8 cellular contexts compared by ENCODE assay signal in the genomic region with DNA sequence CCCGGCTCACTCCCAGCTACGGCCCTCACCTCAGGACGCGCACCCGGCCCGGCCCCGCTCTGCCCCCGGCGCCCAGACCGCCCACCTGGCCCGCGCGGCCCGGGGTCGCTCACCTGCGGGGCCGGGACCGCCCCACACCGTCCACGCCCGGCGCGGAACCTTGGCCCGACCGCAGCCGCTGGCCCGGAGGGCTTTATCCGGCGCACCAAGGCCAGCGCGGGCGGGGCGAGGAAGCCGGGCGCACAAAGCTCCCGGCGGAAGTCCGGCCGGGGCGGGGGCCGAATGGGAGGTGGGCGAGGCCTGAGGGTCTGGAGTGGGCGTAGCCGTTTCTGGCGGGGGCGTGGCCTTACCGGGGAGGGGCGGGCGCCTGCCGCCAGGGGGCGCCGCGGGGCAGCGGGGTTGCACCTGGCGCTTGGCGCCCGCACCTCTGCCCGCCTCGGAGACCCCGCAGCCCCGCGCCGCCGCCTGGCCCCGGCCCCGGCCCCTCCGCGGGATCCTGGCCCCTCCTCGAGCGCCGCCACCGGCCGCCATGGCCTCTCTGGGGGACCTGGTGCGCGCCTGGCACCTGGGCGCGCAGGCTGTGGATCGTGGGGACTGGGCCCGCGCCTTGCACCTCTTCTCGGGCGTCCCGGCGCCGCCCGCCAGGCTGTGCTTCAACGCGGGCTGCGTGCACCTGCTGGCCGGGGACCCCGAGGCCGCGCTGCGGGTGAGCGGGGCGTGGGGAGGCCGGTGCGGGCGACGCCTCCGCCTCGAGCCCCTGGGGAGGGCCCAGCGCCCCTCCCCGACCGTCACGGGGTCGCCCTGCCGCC. TPM values are rescaled to one million over a fixed set of nuclear protein-coding genes. Genes with fewer than 3 reads are reported as not detected.
A peak's percentile ranks its signal among the peaks of the same experiment; 100 is the strongest.
DNase-seq lines count a peak whose midpoint lies in the region; ATAC-seq, FAIRE-seq and TF ChIP-seq lines count a peak whose summit lies in the region.

A gene with protein sequence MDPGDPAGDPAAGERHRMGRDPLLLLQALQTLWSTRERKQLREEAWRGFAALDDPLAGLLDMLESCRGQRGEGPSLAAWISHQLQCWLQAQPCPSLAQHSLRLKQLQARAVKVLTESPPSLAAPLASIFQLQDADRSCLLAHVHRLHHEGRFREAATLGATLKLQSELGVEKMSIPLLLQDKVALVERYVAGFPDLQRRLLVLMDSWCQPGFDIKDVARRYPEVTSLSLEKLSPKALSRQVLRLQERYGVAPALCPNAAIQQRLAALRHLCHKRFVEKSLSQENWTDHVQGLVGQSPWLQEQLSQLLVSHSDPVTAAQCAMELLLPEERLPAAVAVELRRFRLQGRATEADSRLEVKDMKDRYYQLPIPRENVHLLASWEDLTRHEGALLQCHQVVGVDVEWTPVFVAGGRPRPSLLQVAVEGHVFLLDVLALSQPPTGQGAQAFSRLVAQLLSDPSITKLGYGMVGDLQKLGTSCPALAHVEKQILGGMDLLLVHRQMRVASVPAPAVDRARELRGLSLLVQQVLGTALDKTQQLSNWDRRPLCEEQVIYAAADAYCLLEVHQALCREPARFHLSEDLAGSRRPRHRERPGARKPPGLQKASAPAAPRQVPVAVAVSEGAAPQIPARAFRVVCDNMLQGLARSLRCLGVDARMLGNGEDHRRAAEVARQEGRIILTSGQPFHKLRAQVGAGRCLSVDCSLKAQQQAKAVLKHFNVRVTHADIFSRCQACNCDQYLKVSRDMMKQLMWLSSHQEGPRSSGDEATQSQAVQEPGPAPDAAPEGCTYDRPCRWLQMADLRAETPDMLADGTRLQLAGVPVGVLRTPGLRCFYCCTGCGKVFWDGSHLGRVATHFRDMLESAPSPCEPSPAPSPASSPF (minus strand): TSS at position 162 of the 809 bp plus-strand sequence. CDS start 27,805 bp downstream, outside the sequence.
A gene with protein sequence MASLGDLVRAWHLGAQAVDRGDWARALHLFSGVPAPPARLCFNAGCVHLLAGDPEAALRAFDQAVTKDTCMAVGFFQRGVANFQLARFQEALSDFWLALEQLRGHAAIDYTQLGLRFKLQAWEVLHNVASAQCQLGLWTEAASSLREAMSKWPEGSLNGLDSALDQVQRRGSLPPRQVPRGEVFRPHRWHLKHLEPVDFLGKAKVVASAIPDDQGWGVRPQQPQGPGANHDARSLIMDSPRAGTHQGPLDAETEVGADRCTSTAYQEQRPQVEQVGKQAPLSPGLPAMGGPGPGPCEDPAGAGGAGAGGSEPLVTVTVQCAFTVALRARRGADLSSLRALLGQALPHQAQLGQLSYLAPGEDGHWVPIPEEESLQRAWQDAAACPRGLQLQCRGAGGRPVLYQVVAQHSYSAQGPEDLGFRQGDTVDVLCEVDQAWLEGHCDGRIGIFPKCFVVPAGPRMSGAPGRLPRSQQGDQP (plus strand): TSS at position 393 of the 809 bp plus-strand sequence. CDS start 137 bp downstream, at position 530.

- CTCF ChIA-PET in HepG2 (lab: Yijun Ruan, JAX; ENCODE audit: low intra/inter-chr PET ratio, low total read pairs), result interaction anchor here (1.7 to 2.6 kb wide), 2 partner anchors 18 to 22 kb away, joined by 6 to 23 read pairs; a partner anchor contains a TSS

- H3K36me3 Mint-ChIP-seq in activated CD4-positive, alpha-beta T cell treated with anti-CD3 and anti-CD28 coated beads, Interleukin-2, amount 10 ng/mL, durations not matched to agents 24 days and 14 days (ENCODE audit: low read depth), result no peaks in the 10 kb centered on the region

- WGBS in HepG2 (ENCODE audit: low lambda C conversion rate), result 0% methylated on average over 4 of the region's 108 CpGs

- H3K4me1 ChIP-seq in BE2C (peaks cover 10% of the 10 kb centered on the region), HepG2 (ENCODE audit: insufficient read depth, low read length) (peaks cover 21% of the 10 kb centered on the region)

- H3K4me1 Mint-ChIP-seq in activated CD4-positive, alpha-beta T cell treated with anti-CD3 and anti-CD28 coated beads, Interleukin-2, amount 10 ng/mL, durations not matched to agents 24 days and 14 days, result peaks cover 5% of the 10 kb centered on the region

- H3K9me3 Mint-ChIP-seq in activated CD4-positive, alpha-beta T cell treated with anti-CD3 and anti-CD28 coated beads, Interleukin-2, amount 10 ng/mL, durations not matched to agents 24 days and 14 days, result no peaks in the 10 kb centered on the region

- POLR2A ChIA-PET in HepG2 (lab: Yijun Ruan, JAX), result interaction anchor here (1.0 to 3.2 kb wide), 13 partner anchors 12 to 168 kb away, joined by 3 to 26 read pairs (median 5); a partner anchor contains a TSS

- TF ChIP-seq POLR2A in GM19193 (IDR thresholded peaks at IDR 0.05; ENCODE audit: extremely low read depth, insufficient read depth, insufficient read length) (peak; percentile 70), HepG2 (IDR thresholded peaks at IDR 0.05; ENCODE audit: insufficient read depth in 1 of 2, low read depth in 2 of 2, low read length in 2 of 2) (no peak)

- H3K27me3 ChIP-seq in BE2C (no peaks in the 10 kb centered on the region), HepG2 (ENCODE audit: control insufficient read depth in 1 of 2, insufficient read depth in 2 of 2, low read length in 2 of 2) (no peaks in the 10 kb centered on the region; a peak in 1 of 5 replicates)

- no TSS peak for BruUV-seq in HepG2 (replicated peaks; lab: Mats Ljungman, UMichigan)

- in situ Hi-C loops in HepG2 (cut with HindIII; ENCODE audit: extremely low pct_ligation_motif_present, low pct_unique_long_range_greater_than_20kb), result no loop called here

- peak within 1 kb of the TSS; percentile 96 for H3K4me2 ChIP-seq in HepG2 (ENCODE audit: low read depth, low read length)

- DNase-seq in BE2C (peak; percentile 98), NCI-H510A treated with DMSO at 0.1 percent for 48 hours (lab: John Stamatoyannopoulos, UW) (peak; percentile 82), dedifferentiated amniotic fluid mesenchymal stem cell (ENCODE audit: extremely low spot score) (peak; percentile 89), HepG2 (ENCODE audit: low spot score) (peak; percentile 81)
- peak; percentile 98 for DNase-seq in activated CD4-positive, alpha-beta T cell treated with anti-CD3 and anti-CD28 coated beads, Interleukin-2, amount 10 ng/mL, durations not matched to agents 24 days and 14 days
- peak; percentile 81 for DNase-seq in stimulated activated CD4-positive, alpha-beta T cell treated with anti-CD3 and anti-CD28 coated beads, Interleukin-2, amount 100 ng/mL, for 4 hours (ENCODE audit: low read depth)

- no peaks in the 10 kb centered on the region for H3K36me3 ChIP-seq in BE2C
- H3K36me3 ChIP-seq in HepG2 (replicated peaks in 1 of 2; ENCODE audit: control insufficient read depth in 1 of 2, insufficient read depth in 2 of 2, low read length in 2 of 2), result no peaks in the 10 kb centered on the region

- peak within 1 kb of the TSS; percentile 63 for H2AFZ ChIP-seq in HepG2 (ENCODE audit: low read length)

- H3K27ac Mint-ChIP-seq in activated CD4-positive, alpha-beta T cell treated with anti-CD3 and anti-CD28 coated beads, Interleukin-2, amount 10 ng/mL, durations not matched to agents 24 days and 14 days, result peak within 1 kb of the TSS; percentile 44

- H3K9me3 ChIP-seq in BE2C (no peaks in the 10 kb centered on the region), HepG2 (ENCODE audit: low read length) (no peaks in the 10 kb centered on the region)

- peaks cover 18% of the 10 kb centered on the region for H3K79me2 ChIP-seq in HepG2 (ENCODE audit: insufficient read depth, low read length)

- H3K4me3 ChIP-seq in BE2C (ENCODE audit: low read depth, low read length) (peak within 1 kb of the TSS; percentile 88), HepG2 (replicated peaks in 1 of 3; ENCODE audit: insufficient read depth in 1 of 3, low read depth in 2 of 3, low read length in 3 of 3) (peak within 1 kb of the TSS; percentile 69 to 99 (median 96))

- peak within 1 kb of the TSS; percentile 88 for H3K9ac ChIP-seq in HepG2 (ENCODE audit: insufficient read depth, low read depth, low read length)

- FAIRE-seq in HepG2 (lab: Jason Lieb, UNC), result no peak

- peaks cover 9% of the 10 kb centered on the region for H3K27me3 Mint-ChIP-seq in activated CD4-positive, alpha-beta T cell treated with anti-CD3 and anti-CD28 coated beads, Interleukin-2, amount 10 ng/mL, durations not matched to agents 24 days and 14 days

- peak; percentile 87 for TF ChIP-seq RAD21 in HepG2 (CRISPR knock-in tag; IDR thresholded peaks at IDR 0.05)

- TF ChIP-seq EP300 in HepG2 (IDR thresholded peaks at IDR 0.05; ENCODE audit: low read depth in 2 of 2, low read length in 2 of 2) (no peak; a peak in 1 of 4 replicates), HepG2 (CRISPR knock-in tag; IDR thresholded peaks at IDR 0.05; ENCODE audit: borderline replicate concordance) (no peak; the same call in 1 of the 2 replicates)

- peak within 1 kb of the TSS; percentile 69 for H3K27ac ChIP-seq in HepG2 (ENCODE audit: extremely low read length, insufficient read depth, low read length)

- peak within 1 kb of the TSS; percentile 90 for H3K4me3 Mint-ChIP-seq in activated CD4-positive, alpha-beta T cell treated with anti-CD3 and anti-CD28 coated beads, Interleukin-2, amount 10 ng/mL, durations not matched to agents 24 days and 14 days

- ATAC-seq in HG03378 (IDR thresholded peaks at IDR 0.05; ENCODE audit: unreplicated experiment) (peak; percentile 61), HepG2 (peak; percentile 81)

- TF ChIP-seq CTCF in BE2C (IDR thresholded peaks at IDR 0.05; ENCODE audit: low read depth, low read length) (peak; percentile 50), HepG2 (CRISPR knock-in tag; IDR thresholded peaks at IDR 0.05) (peak; percentile 71)

- no peaks in the 10 kb centered on the region for H4K20me1 ChIP-seq in HepG2 (ENCODE audit: insufficient read depth, low read length)

- intact Hi-C loops in activated CD4-positive, alpha-beta T cell treated with anti-CD3 and anti-CD28 coated beads, Interleukin-2, amount 10 ng/mL, durations not matched to agents 24 days and 14 days (cut with micrococcal nuclease), result loop anchor here (2.0 to 5.0 kb wide), 3 partner anchors 22 to 121 kb away; a partner anchor contains a TSS
- intact Hi-C loops in HepG2 (cut with micrococcal nuclease; ENCODE audit: unreplicated experiment), result loop anchor here (1.0 kb wide), 1 partner anchor 22 kb away; no protein-coding TSS in a partner anchor

RNA-seq across cellular contexts. Expression of the first gene that starts in this region (rescaled TPM):
- 22.0 TPM for polyA plus RNA-seq in BE2C (2012; ENCODE audit: insufficient read depth, insufficient read length, low read depth)
- 4.4 and 5.2 TPM in 2 replicates for total RNA-seq in activated CD4-positive, alpha-beta T cell treated with anti-CD3 and anti-CD28 coated beads, Interleukin-2, amount 10 ng/mL, durations not matched to agents 24 days and 14 days
- 1.3 and 2.7 TPM in 2 replicates for total RNA-seq in HepG2 (2016; rRNA removed; fragmentation: Illumina TruSeq; extraction: Trizol)
- 1.1 and 1.7 TPM in 2 replicates for total RNA-seq in HepG2 (2016; cell fraction: cytosol; rRNA removed; fragmentation: Illumina TruSeq; extraction: Trizol; ENCODE audit: low read depth)
- total RNA-seq in HepG2 (2016; cell fraction: insoluble cytoplasmic fraction; rRNA removed; fragmentation: Illumina TruSeq; extraction: Trizol), result 1.3 and 3.1 TPM in 2 replicates
- 1.6 and 2.4 TPM in 2 replicates for total RNA-seq in HepG2 (2016; cell fraction: membrane; rRNA removed; fragmentation: Illumina TruSeq; extraction: Trizol)
- 3.0 and 3.1 TPM in 2 replicates for total RNA-seq in HepG2 (2016; cell fraction: nucleus; rRNA removed; fragmentation: Illumina TruSeq; extraction: Trizol)
- 4.8 and 9.1 TPM in 2 replicates for polyA plus RNA-seq in HepG2 (2011; rRNA removed)
- 1.6 and 3.2 TPM in 2 replicates for polyA plus RNA-seq in HepG2 (2011; cell fraction: cytosol; rRNA removed)
- 82.5 and 82.6 TPM in 2 replicates for polyA plus RNA-seq in HepG2 (2011; cell fraction: nucleus; rRNA removed)
- 4.7 and 9.6 TPM in 2 replicates for polyA plus RNA-seq in HepG2 (2012)
- polyA plus RNA-seq in HepG2 (2016; cell fraction: cytosol; fragmentation: Illumina TruSeq; extraction: Trizol; ENCODE audit: low read depth), result 3.8 and 4.6 TPM in 2 replicates
- polyA plus RNA-seq in HepG2 (2016; cell fraction: insoluble cytoplasmic fraction; fragmentation: Illumina TruSeq; extraction: Trizol; ENCODE audit: low read depth), result 2.3 and 2.8 TPM in 2 replicates
- polyA plus RNA-seq in HepG2 (2016; cell fraction: membrane; fragmentation: Illumina TruSeq; extraction: Trizol; ENCODE audit: low read depth), result 5.3 and 6.7 TPM in 2 replicates
- 8.9 and 9.7 TPM in 2 replicates for polyA plus RNA-seq in HepG2 (2016; cell fraction: nucleus; fragmentation: Illumina TruSeq; extraction: Trizol; ENCODE audit: insufficient read depth, low read depth)
- polyA minus RNA-seq in HepG2 (2011; rRNA and poly(A)+ RNA removed; ENCODE audit: low replicate concordance), result 3.4 and 4.2 TPM in 2 replicates
- 0.62 and 2.6 TPM in 2 replicates for polyA minus RNA-seq in HepG2 (2011; cell fraction: cytosol; rRNA and poly(A)+ RNA removed)
- polyA minus RNA-seq in HepG2 (2011; cell fraction: nucleus; rRNA and poly(A)+ RNA removed), result 6.6 and 9.0 TPM in 2 replicates

RNA-seq across cellular contexts. Expression of the second gene that starts in this region (rescaled TPM):
- not detected for polyA plus RNA-seq in BE2C (2012; ENCODE audit: insufficient read depth, insufficient read length, low read depth)
- total RNA-seq in activated CD4-positive, alpha-beta T cell treated with anti-CD3 and anti-CD28 coated beads, Interleukin-2, amount 10 ng/mL, durations not matched to agents 24 days and 14 days, result 0.30 and 0.36 TPM in 2 replicates
- 0.63 and 1.2 TPM in 2 replicates for total RNA-seq in HepG2 (2016; rRNA removed; fragmentation: Illumina TruSeq; extraction: Trizol)
- total RNA-seq in HepG2 (2016; cell fraction: cytosol; rRNA removed; fragmentation: Illumina TruSeq; extraction: Trizol; ENCODE audit: low read depth), result 0.81 and 1.1 TPM in 2 replicates
- total RNA-seq in HepG2 (2016; cell fraction: insoluble cytoplasmic fraction; rRNA removed; fragmentation: Illumina TruSeq; extraction: Trizol), result 0.82 and 1.9 TPM in 2 replicates
- total RNA-seq in HepG2 (2016; cell fraction: membrane; rRNA removed; fragmentation: Illumina TruSeq; extraction: Trizol), result 0.46 and 1.00 TPM in 2 replicates
- 1.6 and 2.0 TPM in 2 replicates for total RNA-seq in HepG2 (2016; cell fraction: nucleus; rRNA removed; fragmentation: Illumina TruSeq; extraction: Trizol)
- polyA plus RNA-seq in HepG2 (2011; rRNA removed), result 0.78 and 2.1 TPM in 2 replicates
- polyA plus RNA-seq in HepG2 (2011; cell fraction: cytosol; rRNA removed), result 0.53 and 1.0 TPM in 2 replicates
- 17.1 and 17.5 TPM in 2 replicates for polyA plus RNA-seq in HepG2 (2011; cell fraction: nucleus; rRNA removed)
- 0.76 and 1.0 TPM in 2 replicates for polyA plus RNA-seq in HepG2 (2012)
- polyA plus RNA-seq in HepG2 (2016; cell fraction: cytosol; fragmentation: Illumina TruSeq; extraction: Trizol; ENCODE audit: low read depth), result 0.60 and 0.67 TPM in 2 replicates
- 0.39 and 0.46 TPM in 2 replicates for polyA plus RNA-seq in HepG2 (2016; cell fraction: insoluble cytoplasmic fraction; fragmentation: Illumina TruSeq; extraction: Trizol; ENCODE audit: low read depth)
- polyA plus RNA-seq in HepG2 (2016; cell fraction: membrane; fragmentation: Illumina TruSeq; extraction: Trizol; ENCODE audit: low read depth), result 0.44 and 0.56 TPM in 2 replicates
- 3.7 and 3.8 TPM in 2 replicates for polyA plus RNA-seq in HepG2 (2016; cell fraction: nucleus; fragmentation: Illumina TruSeq; extraction: Trizol; ENCODE audit: insufficient read depth, low read depth)
- polyA minus RNA-seq in HepG2 (2011; rRNA and poly(A)+ RNA removed; ENCODE audit: low replicate concordance), result 0.44 and 0.61 TPM in 2 replicates
- polyA minus RNA-seq in HepG2 (2011; cell fraction: cytosol; rRNA and poly(A)+ RNA removed), result 0.44 TPM in 1 of 2 replicates, not detected in the other
- 1.8 and 3.4 TPM in 2 replicates for polyA minus RNA-seq in HepG2 (2011; cell fraction: nucleus; rRNA and poly(A)+ RNA removed)

Comparison
In these comparisons a context has a peak if more than half of its experiments do, and no peak if none do; other contexts are left out.
1. Peak in every context shown above with its lines: DNase-seq, ATAC-seq, H3K4me3 ChIP-seq and H3K27ac ChIP-seq.